10 cellular contexts compared by ENCODE assay signal in the genomic region with DNA sequence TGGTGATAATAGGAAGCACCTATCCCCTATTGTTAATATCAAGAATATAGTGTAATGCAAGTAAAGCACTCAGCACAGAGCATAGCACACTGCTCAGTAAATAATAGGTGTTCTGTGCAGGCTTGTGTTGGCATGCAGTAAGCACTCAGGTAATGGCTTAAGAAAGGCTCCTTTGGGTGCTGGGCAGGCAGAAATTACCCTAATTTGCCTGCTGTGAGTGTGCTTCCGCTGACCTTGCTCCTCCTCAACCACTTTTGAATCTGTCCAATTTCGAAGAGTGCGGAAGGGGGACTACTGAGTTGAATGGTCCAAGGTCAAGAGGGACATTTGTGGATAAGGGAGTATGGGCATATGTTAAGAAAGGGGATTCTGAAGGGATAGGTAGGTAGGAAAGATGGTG. TPM values are rescaled to one million over a fixed set of nuclear protein-coding genes. Genes with fewer than 3 reads are reported as not detected.
DNase-seq lines count a peak whose midpoint lies in the region; ATAC-seq, FAIRE-seq and TF ChIP-seq lines count a peak whose summit lies in the region.
"Had no signal": no experiment of that assay in that cellular context is flagged by ENCODE, and none has a peak within 500 bp of the region (broad histone marks: within the 10 kb centered on the region; RNA-seq: fewer than 3 reads in every experiment).

No MANE protein-coding gene starts in this region.

- H3K4me1 ChIP-seq in CD4-positive, alpha-beta memory T cell (ENCODE audit: insufficient read depth, low read length), result peaks cover 60% of the 10 kb centered on the region
- H3K4me1 ChIP-seq in K562 (replicated peaks in 1 of 2; ENCODE audit: control insufficient read depth in 2 of 2, insufficient read depth in 2 of 2, low read length in 2 of 2) (no peaks in the 10 kb centered on the region; a peak in 1 of 5 replicates), small intestine (ENCODE audit: control insufficient read depth in 2 of 2, insufficient read depth in 1 of 2, low read depth in 1 of 2, low read length in 1 of 2) (peaks cover 5 to 10% of the 10 kb centered on the region in 2 donors)

- peak; percentile 8 for ATAC-seq in K562
- peak in 1 of 2 donors; percentile 10 for ATAC-seq in naive thymus-derived CD8-positive, alpha-beta T cell

- no peaks in the 10 kb centered on the region for H3K9me3 ChIP-seq in CD4-positive, alpha-beta memory T cell (ENCODE audit: control insufficient read depth in 1 of 2, low read length in 2 of 2)
- H3K9me3 ChIP-seq in K562 (replicated peaks; ENCODE audit: control insufficient read depth, insufficient read depth, low read depth, low read length), result no peaks in the 10 kb centered on the region
- no peaks in the 10 kb centered on the region for H3K9me3 ChIP-seq in small intestine (ENCODE audit: control insufficient read depth, low read depth)
- H3K9me3 ChIP-seq: SJCRH30 had no signal

- no TSS peak for BruUV-seq in K562 (replicated peaks; lab: Mats Ljungman, UMichigan)

- no peak overlapping the region for H2AFZ ChIP-seq in K562 (ENCODE audit: low read depth, low read length)

- no peaks in the 10 kb centered on the region for H3K27me3 Mint-ChIP-seq in CD4-positive, alpha-beta memory T cell
- peaks cover 19% of the 10 kb centered on the region for H3K27me3 Mint-ChIP-seq in HFFc6 (ENCODE audit: insufficient read depth)
- H3K27me3 Mint-ChIP-seq in naive thymus-derived CD8-positive, alpha-beta T cell, result no peaks in the 10 kb centered on the region

- peak overlapping the region in 6 of 7 donors; percentile 48 to 97 (median 74) for H3K27ac Mint-ChIP-seq in CD4-positive, alpha-beta memory T cell
- peak overlapping the region; percentile 9; the same call in 1 of the 2 replicates for H3K27ac Mint-ChIP-seq in HFFc6
- peak overlapping the region; percentile 8 to 86 (median 60) for H3K27ac Mint-ChIP-seq in naive thymus-derived CD8-positive, alpha-beta T cell

- TF ChIP-seq CTCF in HFFc6 (IDR thresholded peaks at IDR 0.05) (no peak), K562 (IDR thresholded peaks at IDR 0.05 in 2 of 3, conservative IDR thresholded peaks at IDR 0.05 in 1 of 3; ENCODE audit: insufficient read depth in 2 of 3, low read depth in 1 of 3, low read length in 3 of 3) (no peak)

- CTCF ChIA-PET in CD4-positive, alpha-beta memory T cell (lab: Charles Lee; ENCODE audit: partially characterized antibody), result interaction anchor here (0.7 to 1.5 kb wide), 7 partner anchors 12 to 186 kb away, joined by 3 to 4 read pairs (median 3); a partner anchor contains a TSS
- CTCF ChIA-PET in K562 (lab: Yijun Ruan, JAX; ENCODE audit: low intra/inter-chr PET ratio), result interaction anchor here (0.6 to 0.7 kb wide), 2 partner anchors 113 to 408 kb away, joined by 3 to 5 read pairs; no protein-coding TSS in a partner anchor

- H3K27me3 ChIP-seq in CD4-positive, alpha-beta memory T cell (ENCODE audit: insufficient read depth, low read length), result no peaks in the 10 kb centered on the region
- no peaks in the 10 kb centered on the region for H3K27me3 ChIP-seq in K562 (ENCODE audit: control insufficient read depth in 2 of 2, insufficient read depth in 2 of 2, low read length in 2 of 2)
- no peaks in the 10 kb centered on the region for H3K27me3 ChIP-seq in small intestine (ENCODE audit: control insufficient read depth in 2 of 2, insufficient read depth in 2 of 2, low read length in 2 of 2)
- H3K27me3 ChIP-seq: SJCRH30 had no signal

- no peak for TF ChIP-seq RAD21 in K562 (CRISPR knock-in tag; conservative IDR thresholded peaks at IDR 0.05 in 1 of 2, IDR thresholded peaks at IDR 0.05 in 1 of 2)

- H3K4me3 Mint-ChIP-seq in CD4-positive, alpha-beta memory T cell, result peak overlapping the region in 2 of 8 donors; percentile 24 to 35
- H3K4me3 Mint-ChIP-seq in HFFc6, result no peak overlapping the region
- peak overlapping the region in 1 of 10 donors; percentile 48 for H3K4me3 Mint-ChIP-seq in naive thymus-derived CD8-positive, alpha-beta T cell

- H3K27ac ChIP-seq in CD4-positive, alpha-beta memory T cell (ENCODE audit: low read depth, low read length), result no peak overlapping the region
- H3K27ac ChIP-seq in K562 (ENCODE audit: extremely low read depth, low read depth, low read length), result no peak overlapping the region
- H3K27ac ChIP-seq in small intestine (ENCODE audit: low read depth in 1 of 2, low read length in 1 of 2), result peak overlapping the region in 1 of 2 donors; percentile 24
- H3K27ac ChIP-seq: SJCRH30 had no signal

- no peak for DNase-seq in CD4-positive, alpha-beta memory T cell
- DNase-seq in HFFc6, result no peak
- no peak for DNase-seq in K562 (ENCODE audit: extremely low read depth in 1 of 4, low spot score in 3 of 4)
- no peak for DNase-seq in naive thymus-derived CD8-positive, alpha-beta T cell
- no peak for DNase-seq in small intestine
- DNase-seq in ACHN, result no peak
- DNase-seq in stimulated activated CD8-positive, alpha-beta memory T cell treated with anti-CD3 and anti-CD28 coated beads, Interleukin-4, amount 100 ng/mL, for 48 hours, result no peak
- no peak for DNase-seq in NCI-H1694 (lab: John Stamatoyannopoulos, UW)
- DNase-seq: H7, SJCRH30 had no signal

- TF ChIP-seq EP300 in K562 (IDR thresholded peaks at IDR 0.05; ENCODE audit: low read length), result no peak

- FAIRE-seq in K562 (lab: Jason Lieb, UNC), result no peak
- no peak for FAIRE-seq in small intestine (lab: Jason Lieb, UNC)

- WGBS in K562 (ENCODE audit: insufficient coverage, low coverage, missing lambda C conversion rate), result 96% methylated on average over 3 of the region's 3 CpGs
- WGBS in small intestine, 3 donors, result 65 to 82% (median 75%) methylated on average over 3 of the region's 3 CpGs

- H3K9ac ChIP-seq in K562 (ENCODE audit: insufficient read depth in 1 of 2, low read depth in 2 of 2, low read length in 2 of 2), result no peak overlapping the region

- peaks cover 55 to 78% of the 10 kb centered on the region in 2 donors for H3K36me3 Mint-ChIP-seq in CD4-positive, alpha-beta memory T cell
- H3K36me3 Mint-ChIP-seq in HFFc6 (ENCODE audit: low read depth), result peaks cover 58% of the 10 kb centered on the region
- H3K36me3 Mint-ChIP-seq in naive thymus-derived CD8-positive, alpha-beta T cell, result peaks cover 5 to 89% (median 54%) of the 10 kb centered on the region in 3 donors

- peaks cover 15% of the 10 kb centered on the region for H3K79me2 ChIP-seq in K562 (ENCODE audit: control insufficient read depth, insufficient read depth, low read length)

- no peak overlapping the region for H3K4me2 ChIP-seq in K562 (ENCODE audit: insufficient read depth, low read length)

- in situ Hi-C loops in K562 (cut with MboI), result no loop called here
- in situ Hi-C loops in ACHN (cut with HindIII; ENCODE audit: low pct_ligation_motif_present, low pct_unique_long_range_greater_than_20kb, low sequenced_read_pairs), result loop anchor here (25.0 kb wide), 1 partner anchor 103 kb away; no protein-coding TSS in a partner anchor

- peaks cover 31% of the 10 kb centered on the region for H4K20me1 ChIP-seq in K562 (replicated peaks; ENCODE audit: control insufficient read depth, insufficient read depth, low read length)

- H3K4me3 ChIP-seq in CD4-positive, alpha-beta memory T cell (ENCODE audit: low read length in 2 of 2), result no peak overlapping the region
- no peak overlapping the region for H3K4me3 ChIP-seq in K562
- no peak overlapping the region for H3K4me3 ChIP-seq in small intestine (ENCODE audit: low read depth in 1 of 2, low read length in 2 of 2)
- H3K4me3 ChIP-seq: SJCRH30 had no signal

- H3K36me3 ChIP-seq in CD4-positive, alpha-beta memory T cell (ENCODE audit: insufficient read depth, low read length), result peaks cover 46% of the 10 kb centered on the region
- peaks cover 75% of the 10 kb centered on the region for H3K36me3 ChIP-seq in K562 (ENCODE audit: control insufficient read depth, insufficient read depth, low read length)
- peaks cover 10 to 12% of the 10 kb centered on the region in 2 donors for H3K36me3 ChIP-seq in small intestine (ENCODE audit: control insufficient read depth in 2 of 2, insufficient read depth in 2 of 2, low read length in 2 of 2)

- H3K4me1 Mint-ChIP-seq in CD4-positive, alpha-beta memory T cell, result peaks cover 36 to 63% (median 47%) of the 10 kb centered on the region in 4 donors
- H3K4me1 Mint-ChIP-seq in HFFc6 (ENCODE audit: low read depth), result peaks cover 41% of the 10 kb centered on the region
- H3K4me1 Mint-ChIP-seq in naive thymus-derived CD8-positive, alpha-beta T cell, result peaks cover 24 to 65% (median 58%) of the 10 kb centered on the region in 4 donors

- POLR2A ChIA-PET in CD4-positive, alpha-beta memory T cell (lab: Charles Lee; ENCODE audit: partially characterized antibody), result interaction anchor here (0.6 to 8.9 kb wide), 4 partner anchors 13 to 562 kb away, joined by 3 to 148 read pairs (median 3); a partner anchor contains a TSS
- POLR2A ChIA-PET in K562 (lab: Yijun Ruan, JAX), result interaction anchor here (0.9 to 8.7 kb wide), 17 partner anchors 8 to 243 kb away, joined by 3 to 239 read pairs (median 4); a partner anchor contains a TSS
- POLR2A ChIA-PET in naive thymus-derived CD8-positive, alpha-beta T cell (lab: Charles Lee), result interaction anchor here (0.5 to 6.2 kb wide), 8 partner anchors 11 to 581 kb away, joined by 3 to 67 read pairs (median 4); no protein-coding TSS in a partner anchor

- intact Hi-C loops in CD4-positive, alpha-beta memory T cell (cut with micrococcal nuclease), result no loop called here
- intact Hi-C loops in K562 (cut with micrococcal nuclease), result no loop called here

- peak; percentile 6; the same call in 1 of the 2 replicates for TF ChIP-seq POLR2A in K562 (conservative IDR thresholded peaks at IDR 0.05)

- no peaks in the 10 kb centered on the region for H3K9me3 Mint-ChIP-seq in CD4-positive, alpha-beta memory T cell
- no peaks in the 10 kb centered on the region for H3K9me3 Mint-ChIP-seq in HFFc6
- no peaks in the 10 kb centered on the region for H3K9me3 Mint-ChIP-seq in naive thymus-derived CD8-positive, alpha-beta T cell

- H3K9me1 ChIP-seq in K562 (ENCODE audit: control insufficient read depth, insufficient read depth, low read length), result no peaks in the 10 kb centered on the region

RNA-seq across cellular contexts. Expression of a gene that starts 15.4 kb away (rescaled TPM):
- 100 to 1,000 TPM; 337 to 350 TPM for total RNA-seq in CD4-positive, alpha-beta memory T cell
- polyA plus RNA-seq in CD4-positive, alpha-beta memory T cell, result 100 to 1,000 TPM; 293 to 328 TPM
- total RNA-seq in HFFc6 (2021; fragmentation: NEBNext Ultra II Directional; extraction: Animal tissue kit (Norgen Biotek cat#: 25700)), result 100 to 1,000 TPM; 257 to 368 (median 330) TPM
- 228 and 415 TPM in 2 replicates for total RNA-seq in K562 (2011; cell fraction: chromatin; rRNA removed; ENCODE audit: low replicate concordance)
- total RNA-seq in K562 (2011; cell fraction: nucleolus; rRNA removed), result 155 and 159 TPM in 2 replicates
- 295 and 337 TPM in 2 replicates for total RNA-seq in K562 (2011; cell fraction: nucleoplasm; rRNA removed)
- 251 and 341 TPM in 2 replicates for total RNA-seq in K562 (2014; rRNA removed)
- total RNA-seq in K562 (2014; rRNA removed; fragmentation: Illumina TruSeq; extraction: Trizol), result 537 and 645 TPM in 2 replicates
- 344 and 365 TPM in 2 replicates for total RNA-seq in K562 (2015; rRNA removed; fragmentation: Illumina TruSeq; extraction: Trizol)
- 477 and 495 TPM in 2 replicates for total RNA-seq in K562 (2021)
- 333 and 518 TPM in 2 replicates for polyA plus RNA-seq in K562 (2011; rRNA removed)
- polyA plus RNA-seq in K562 (2011; cell fraction: cytosol; rRNA removed), result 407 and 505 TPM in 2 replicates
- 332 and 369 TPM in 2 replicates for polyA plus RNA-seq in K562 (2011; cell fraction: nucleus; rRNA removed)
- polyA plus RNA-seq in K562 (2012), result 333 and 367 TPM in 2 replicates
- 337 and 448 TPM in 2 replicates for polyA plus RNA-seq in K562 (2014; fragmentation: Illumina TruSeq; extraction: Trizol)
- polyA plus RNA-seq in K562 (2014; fragmentation: Nextera tagmentation; extraction: Ambion mirVana), result 1,000 to 10,000 TPM in 1 of 2 experiments, 100 to 1,000 TPM in 1; 955 to 1,200 TPM
- 534 and 652 TPM in 2 replicates for polyA plus RNA-seq in K562 (2014; rRNA removed)
- polyA minus RNA-seq in K562 (2011; rRNA and poly(A)+ RNA removed), result 453 and 564 TPM in 2 replicates
- 130 and 151 TPM in 2 replicates for polyA minus RNA-seq in K562 (2011; cell fraction: cytosol; rRNA and poly(A)+ RNA removed)
- 191 and 286 TPM in 2 replicates for polyA minus RNA-seq in K562 (2011; cell fraction: nucleus; rRNA and poly(A)+ RNA removed)
- total RNA-seq in naive thymus-derived CD8-positive, alpha-beta T cell, result 100 to 1,000 TPM; 357 to 359 TPM
- polyA plus RNA-seq in naive thymus-derived CD8-positive, alpha-beta T cell, result 100 to 1,000 TPM; 268 to 375 (median 332) TPM
- polyA plus RNA-seq in small intestine, result 100 to 1,000 TPM; 115 to 311 (median 126) TPM

Comparison
In these comparisons a context has a peak if more than half of its experiments do, and no peak if none do; other contexts are left out.
1. H3K27ac Mint-ChIP-seq: peak in every context shown above with its lines; median percentile 74 in CD4-positive, alpha-beta memory T cell; 60 in naive thymus-derived CD8-positive, alpha-beta T cell; 9 in HFFc6.